In the genomic region with DNA sequence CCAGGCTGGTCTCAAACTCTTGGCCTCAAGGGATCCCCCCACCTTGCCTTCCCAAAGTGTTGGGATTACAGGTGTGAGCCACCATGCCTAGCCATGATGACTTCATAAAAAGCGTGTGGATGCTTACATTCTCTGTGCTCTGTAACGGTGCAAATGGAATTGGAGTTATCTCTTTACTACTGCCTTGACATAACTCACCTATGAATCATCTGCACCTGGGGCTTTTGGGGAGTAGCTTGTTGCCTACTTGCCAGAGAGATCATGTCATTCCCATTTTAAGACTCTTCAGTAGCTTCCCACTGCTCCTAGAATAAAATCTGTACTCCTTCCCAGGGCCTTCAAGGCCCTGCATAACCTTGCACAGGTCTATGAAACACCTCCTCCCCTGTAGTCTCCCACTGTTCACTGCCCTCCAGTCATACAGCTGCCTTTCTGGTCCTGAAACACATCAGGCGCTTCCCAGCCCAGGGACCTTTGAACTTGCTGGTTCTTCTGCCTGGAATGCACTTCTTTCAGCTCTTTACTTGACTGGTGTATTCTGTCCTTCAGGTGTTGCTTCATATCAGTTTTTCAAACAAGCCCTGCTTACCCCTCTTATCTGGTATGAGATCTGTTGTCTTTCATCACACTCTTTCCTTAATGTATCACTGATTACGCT, we compare ENCODE assay signal across 24 cellular contexts. TPM values are rescaled to one million over a fixed set of nuclear protein-coding genes. Genes with fewer than 3 reads are reported as not detected.
"Had no signal": no experiment of that assay in that cellular context is flagged by ENCODE, and none has a peak within 500 bp of the region (broad histone marks: within the 10 kb centered on the region; RNA-seq: fewer than 3 reads in every experiment).

No MANE protein-coding gene starts in this region.

- ATAC-seq: activated naive CD4-positive, alpha-beta T cell treated with anti-CD3 and anti-CD28 coated beads, Interleukin-2, amount 50 U/mL, for 72 hours; left lung had no signal

- H3K4me1 ChIP-seq: adrenal gland, esophagus squamous epithelium, left lung, transverse colon had no signal

- H3K4me3 ChIP-seq: adrenal gland, esophagus squamous epithelium, left lung, transverse colon had no signal

- H3K36me3 ChIP-seq: adrenal gland, esophagus squamous epithelium, left lung, transverse colon, WERI-Rb-1 had no signal

- FAIRE-seq: astrocyte, endothelial cell of umbilical vein, kidney had no signal

- H3K27ac ChIP-seq: adrenal gland, esophagus squamous epithelium, left lung, transverse colon, WERI-Rb-1 had no signal

- H3K27me3 ChIP-seq: adrenal gland, transverse colon had no signal

- DNase-seq: activated CD4-positive, alpha-beta T cell treated with anti-CD3 and anti-CD28 coated beads for 1 hour; activated gamma-delta T cell treated with Interleukin-2 at 50 U/mL for 16 hours; adrenal gland; dermis blood vessel endothelial cell; effector memory CD4-positive, alpha-beta T cell; esophagus squamous epithelium; glutamatergic neuron; hypothalamus; kidney; left lung; nephron progenitor cell; nucleus accumbens; posterior cingulate gyrus; stimulated activated CD4-positive, alpha-beta T cell treated with anti-CD3 and anti-CD28 coated beads, Interleukin-2, amount 100 ng/mL, for 24 hours; transverse colon; WERI-Rb-1 had no signal

- H3K9me3 ChIP-seq: adrenal gland, esophagus squamous epithelium, left lung had no signal

RNA-seq across cellular contexts. Expression of a gene that starts 19.6 kb away (rescaled TPM):
- total RNA-seq: activated CD8-positive, alpha-beta memory T cell treated with anti-CD3 and anti-CD28 coated beads for 36 hours; activated naive CD4-positive, alpha-beta T cell treated with anti-CD3 and anti-CD28 coated beads, Interleukin-2, amount 50 U/mL, for 72 hours; astrocyte; chondrocyte; dermis blood vessel endothelial cell; endothelial cell of umbilical vein; esophagus squamous epithelium; kidney; left lung; myocyte; renal cortical epithelial cell; T-helper 2 cell treated with Interferon-gamma antibody and Interleukin-4, amounts not matched to agents 100 ng/mL and 5 ng/mL, for 36 hours had no signal
- polyA plus RNA-seq: endothelial cell of umbilical vein had no signal

RNA-seq across cellular contexts. Expression of a gene that starts 29.2 kb away (rescaled TPM):
- total RNA-seq: endothelial cell of umbilical vein had no signal
